In the genomic region with DNA sequence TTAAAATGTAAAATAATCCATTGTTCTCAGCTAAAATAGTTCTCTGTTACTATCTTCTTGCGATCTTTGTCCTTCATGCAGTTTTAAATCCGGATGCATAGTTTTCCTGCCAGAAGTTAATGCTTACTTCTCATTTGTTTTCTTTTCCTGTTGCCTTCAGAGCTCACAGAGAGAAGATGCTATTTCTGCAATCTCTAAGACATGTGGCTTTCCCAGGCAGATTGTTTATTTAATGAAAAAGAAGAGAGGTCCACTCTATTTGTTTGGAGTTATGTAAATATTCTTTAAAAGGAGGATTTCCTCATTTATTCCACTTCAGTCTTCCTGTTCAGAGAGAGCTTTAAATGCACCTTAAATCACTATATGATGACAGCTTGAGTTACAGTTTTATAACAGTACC, we compare ENCODE assay signal across 32 cellular contexts. TPM values are rescaled to one million over a fixed set of nuclear protein-coding genes. Genes with fewer than 3 reads are reported as not detected.
DNase-seq lines count a peak whose midpoint lies in the region; ATAC-seq, FAIRE-seq and TF ChIP-seq lines count a peak whose summit lies in the region.
"Had no signal": no experiment of that assay in that cellular context is flagged by ENCODE, and none has a peak within 500 bp of the region (broad histone marks: within the 10 kb centered on the region; RNA-seq: fewer than 3 reads in every experiment).

No MANE protein-coding gene starts in this region.

- no peak overlapping the region for H3K4me2 ChIP-seq in keratinocyte (ENCODE audit: control insufficient read depth, extremely low read depth, insufficient read depth, low read depth, low read length)
- H3K4me2 ChIP-seq: neural progenitor cell had no signal

- DNase-seq in DMS153 treated with DMSO at 0.1 percent for 48 hours (lab: John Stamatoyannopoulos, UW; ENCODE audit: unreplicated experiment) (peak; percentile 27), astrocyte of the spinal cord (ENCODE audit: low read depth, low spot score) (peak; percentile 46), keratinocyte (ENCODE audit: low read depth, low spot score) (no peak), ecto neural progenitor cell (ENCODE audit: low spot score) (no peak), glomerular visceral epithelial cell (ENCODE audit: extremely low spot score) (no peak)
- DNase-seq in activated T-cell treated with anti-CD3 and anti-CD28 coated beads, Interleukin-2, amount 50 U/mL, for 72 hours = no peak
- DNase-seq: activated CD4-positive, CD25-positive, alpha-beta regulatory T cell treated with anti-CD3 and anti-CD28 coated beads, Interleukin-2, amount 50 U/mL, for 72 hours; activated CD8-positive, alpha-beta T cell treated with anti-CD3 and anti-CD28 coated beads for 36 hours; activated gamma-delta T cell; activated T-cell treated with anti-CD3 and anti-CD28 coated beads for 4 hours; body of pancreas; effector CD8-positive, alpha-beta T cell; gastrocnemius medialis; GDM1; hippocampal formation; kidney; lower lobe of right lung; NCI-H1694; NCI-H82; right cardiac atrium; SJCRH30; stimulated activated CD4-positive, alpha-beta T cell treated with anti-CD3 and anti-CD28 coated beads, Interleukin-12 subunit alpha, Interleukin-12 subunit beta, amount 100 ng/mL, for 4 hours; stimulated activated CD4-positive, alpha-beta T cell treated with anti-CD3 and anti-CD28 coated beads, Interleukin-4, amount 100 ng/mL, for 24 hours; stimulated activated naive CD4-positive, alpha-beta T cell treated with Interleukin-2 at 50 U/mL for 16 hours; T-helper 1 cell had no signal

- no peaks in the 10 kb centered on the region for H3K27me3 ChIP-seq in HUES48 (ENCODE audit: control insufficient read depth, insufficient read depth, low read length)
- no peaks in the 10 kb centered on the region for H3K27me3 ChIP-seq in keratinocyte (ENCODE audit: control insufficient read depth, extremely low read depth, insufficient read depth, low read length)
- H3K27me3 ChIP-seq: body of pancreas, gastrocnemius medialis, neural progenitor cell, SJCRH30 had no signal

- H3K4me3 Mint-ChIP-seq in activated T-cell treated with anti-CD3 and anti-CD28 coated beads, Interleukin-2, amount 50 U/mL, for 72 hours = no peak overlapping the region
- H3K4me3 Mint-ChIP-seq: activated CD8-positive, alpha-beta T cell treated with anti-CD3 and anti-CD28 coated beads for 36 hours; CD14-positive monocyte; neural progenitor cell had no signal

- H4K20me1 ChIP-seq in keratinocyte (ENCODE audit: control insufficient read depth, extremely low read depth, insufficient read depth, low read length) = no peaks in the 10 kb centered on the region

- H3K4me3 ChIP-seq in HUES48 (ENCODE audit: low read depth, low read length) (peak overlapping the region; percentile 22; the same call in 1 of the 2 replicates), astrocyte of the spinal cord (ENCODE audit: low read depth, low read length) (no peak overlapping the region), keratinocyte (ENCODE audit: control insufficient read depth in 2 of 3, extremely low read depth in 1 of 3, insufficient read depth in 2 of 3, low read depth in 1 of 3, low read length in 3 of 3) (no peak overlapping the region)
- H3K4me3 ChIP-seq: body of pancreas, gastrocnemius medialis, lower lobe of right lung, neural progenitor cell, SJCRH30 had no signal

- ATAC-seq in activated T-cell treated with anti-CD3 and anti-CD28 coated beads, Interleukin-2, amount 50 U/mL, for 72 hours (replicated peaks in 1 of 2) = no peak
- ATAC-seq: activated CD8-positive, alpha-beta T cell treated with anti-CD3 and anti-CD28 coated beads for 36 hours; body of pancreas; esophagus mucosa; gastrocnemius medialis; lower lobe of right lung; Panc1; right cardiac atrium had no signal

- no peaks in the 10 kb centered on the region for H3K27me3 Mint-ChIP-seq in activated T-cell treated with anti-CD3 and anti-CD28 coated beads, Interleukin-2, amount 50 U/mL, for 72 hours (ENCODE audit: low read depth)

- H3K9me3 ChIP-seq in HUES48 (ENCODE audit: control insufficient read depth, insufficient read depth, low read length) (no peaks in the 10 kb centered on the region), keratinocyte (ENCODE audit: control insufficient read depth, low read depth, low read length) (no peaks in the 10 kb centered on the region)
- H3K9me3 ChIP-seq: body of pancreas, gastrocnemius medialis, lower lobe of right lung, SJCRH30 had no signal

- no peak for FAIRE-seq in keratinocyte (lab: Jason Lieb, UNC)
- FAIRE-seq: HTR-8/SVneo, kidney had no signal

- H3K9me3 Mint-ChIP-seq in activated T-cell treated with anti-CD3 and anti-CD28 coated beads, Interleukin-2, amount 50 U/mL, for 72 hours = no peaks in the 10 kb centered on the region
- H3K9me3 Mint-ChIP-seq: activated CD8-positive, alpha-beta T cell treated with anti-CD3 and anti-CD28 coated beads for 36 hours; CD14-positive monocyte; neural progenitor cell had no signal

- H3K9me1 ChIP-seq in keratinocyte (ENCODE audit: control insufficient read depth, extremely low read depth, insufficient read depth, low read length) = no peaks in the 10 kb centered on the region

- H3K79me2 ChIP-seq in keratinocyte (ENCODE audit: control insufficient read depth, insufficient read depth, low read length) = no peaks in the 10 kb centered on the region

- peak overlapping the region; percentile 4 for H2AFZ ChIP-seq in keratinocyte (ENCODE audit: control insufficient read depth, low read length)
- H2AFZ ChIP-seq: neural progenitor cell had no signal

- H3K9ac ChIP-seq in HUES48 (ENCODE audit: low read depth, low read length) (no peak overlapping the region), keratinocyte (ENCODE audit: control insufficient read depth, extremely low read depth, insufficient read depth, low read length) (no peak overlapping the region)
- H3K9ac ChIP-seq: neural progenitor cell had no signal

- TF ChIP-seq CTCF in astrocyte of the spinal cord (IDR thresholded peaks at IDR 0.05; ENCODE audit: low read depth, low read length) (no peak), keratinocyte (optimal IDR thresholded peaks at IDR 0.05 in 1 of 3, IDR thresholded peaks at IDR 0.05 in 1 of 3, conservative IDR thresholded peaks at IDR 0.05 in 1 of 3; ENCODE audit: extremely low read depth in 1 of 3, insufficient read depth in 2 of 3, low read length in 3 of 3) (no peak)

- no peaks in the 10 kb centered on the region for H3K4me1 Mint-ChIP-seq in activated T-cell treated with anti-CD3 and anti-CD28 coated beads, Interleukin-2, amount 50 U/mL, for 72 hours (ENCODE audit: low read depth)
- H3K4me1 Mint-ChIP-seq: CD14-positive monocyte, neural progenitor cell had no signal

- peaks cover 48% of the 10 kb centered on the region for H3K4me1 ChIP-seq in HUES48 (ENCODE audit: control insufficient read depth, insufficient read depth, low read length)
- no peaks in the 10 kb centered on the region for H3K4me1 ChIP-seq in keratinocyte (ENCODE audit: control insufficient read depth, extremely low read depth, insufficient read depth, low read length)
- H3K4me1 ChIP-seq: body of pancreas, gastrocnemius medialis, lower lobe of right lung, SJCRH30 had no signal

- H3K27ac ChIP-seq in HUES48 (ENCODE audit: low read depth, low read length) = peak overlapping the region; percentile 73
- no peak overlapping the region for H3K27ac ChIP-seq in keratinocyte (ENCODE audit: control insufficient read depth, insufficient read depth, low read length)
- H3K27ac ChIP-seq: body of pancreas, gastrocnemius medialis, lower lobe of right lung, neural progenitor cell, SJCRH30 had no signal

- dilution Hi-C loops in keratinocyte (cut with MboI; ENCODE audit: extremely low pct_ligation_motif_present, low sequenced_read_pairs) = no loop called here

- in situ Hi-C loops in astrocyte of the spinal cord (cut with HindIII; ENCODE audit: low sequenced_read_pairs) = no loop called here

- H3K36me3 ChIP-seq in HUES48 (ENCODE audit: control insufficient read depth, insufficient read depth, low read length) (no peaks in the 10 kb centered on the region), keratinocyte (ENCODE audit: control insufficient read depth in 2 of 2, extremely low read depth in 1 of 2, insufficient read depth in 2 of 2, low read length in 2 of 2) (no peaks in the 10 kb centered on the region)
- H3K36me3 ChIP-seq: gastrocnemius medialis, lower lobe of right lung, neural progenitor cell, SJCRH30 had no signal

- H3K36me3 Mint-ChIP-seq in activated T-cell treated with anti-CD3 and anti-CD28 coated beads, Interleukin-2, amount 50 U/mL, for 72 hours (ENCODE audit: insufficient read depth in 2 of 2) = no peaks in the 10 kb centered on the region
- H3K36me3 Mint-ChIP-seq: CD14-positive monocyte, neural progenitor cell had no signal

- no peak overlapping the region for H3K27ac Mint-ChIP-seq in activated T-cell treated with anti-CD3 and anti-CD28 coated beads, Interleukin-2, amount 50 U/mL, for 72 hours
- H3K27ac Mint-ChIP-seq: activated CD8-positive, alpha-beta T cell treated with anti-CD3 and anti-CD28 coated beads for 36 hours; CD14-positive monocyte; neural progenitor cell had no signal

RNA-seq across cellular contexts. Expression of a gene that starts 39.3 kb away (rescaled TPM):
- polyA plus RNA-seq in keratinocyte = 0.21 to 0.75 TPM (median 0.45 TPM) in 3 replicates
- polyA plus RNA-seq in keratinocyte (2011; ENCODE audit: low read depth) = 45.4 TPM
- 0.12 and 0.39 TPM in 2 replicates for polyA plus RNA-seq in keratinocyte (2011; cell fraction: cytosol; rRNA removed)
- polyA plus RNA-seq in keratinocyte (2011; cell fraction: nucleus; rRNA removed) = 0.34 TPM in 1 of 2 replicates, not detected in the other
- polyA plus RNA-seq in keratinocyte (2012; ENCODE audit: low replicate concordance) = 0.34 and 27.5 TPM in 2 replicates
- polyA minus RNA-seq in keratinocyte = 1.6 to 1.8 TPM in 2 of 3 replicates, not detected in the other
- not detected for polyA minus RNA-seq in keratinocyte (2011; cell fraction: cytosol; rRNA and poly(A)+ RNA removed)
- polyA minus RNA-seq in keratinocyte (2011; cell fraction: nucleus; rRNA and poly(A)+ RNA removed) = 1.1 and 1.9 TPM in 2 replicates
- 1 to 10 TPM; 5.2 to 7.2 TPM for total RNA-seq in activated T-cell treated with anti-CD3 and anti-CD28 coated beads, Interleukin-2, amount 50 U/mL, for 72 hours
- total RNA-seq: chondrocyte, SJCRH30 had no signal

Comparison
In these comparisons a context has a peak if more than half of its experiments do, and no peak if none do; other contexts are left out.
1. DNase-seq: peak in DMS153 treated with DMSO at 0.1 percent for 48 hours (single experiment) and astrocyte of the spinal cord (single experiment); none in keratinocyte (single experiment), ecto neural progenitor cell (single experiment), glomerular visceral epithelial cell (single experiment) and activated T-cell treated with anti-CD3 and anti-CD28 coated beads, Interleukin-2, amount 50 U/mL, for 72 hours (0 of 2).